ENCODE assay signal across 36 cellular contexts in the genomic region with DNA sequence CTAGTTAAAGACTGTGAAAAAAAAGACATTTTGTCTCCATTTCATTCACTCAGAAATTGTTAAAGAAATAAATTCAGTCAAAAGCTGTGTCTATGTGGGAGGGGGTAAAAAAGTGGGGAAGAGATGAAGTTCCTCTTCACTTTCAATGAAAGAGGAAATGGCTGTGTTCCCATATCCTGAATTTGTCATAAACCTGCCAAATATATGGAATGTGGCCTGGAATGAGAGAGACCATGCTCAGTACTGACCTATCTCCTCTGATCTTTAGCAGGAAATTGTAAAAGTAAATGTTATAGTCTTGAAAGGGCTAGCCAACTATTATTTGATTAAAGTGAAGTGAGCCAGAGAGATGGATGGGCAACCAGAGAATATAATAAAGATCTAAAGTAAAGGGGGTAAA.
"Had no signal": no experiment of that assay in that cellular context is flagged by ENCODE, and none has a peak within 500 bp of the region (broad histone marks: within the 10 kb centered on the region; RNA-seq: fewer than 3 reads in every experiment).

No MANE protein-coding gene starts in this region.

- H3K4me3 Mint-ChIP-seq: activated CD4-positive, alpha-beta memory T cell treated with anti-CD3 and anti-CD28 coated beads for 36 hours; activated naive CD8-positive, alpha-beta T cell treated with anti-CD3 and anti-CD28 coated beads for 36 hours; activated T-helper 17 cell treated with anti-CD3 and anti-CD28 coated beads, Interleukin-2, amount 50 U/mL, for 72 hours; central memory CD8-positive, alpha-beta T cell; WTC11 had no signal

- DNase-seq: activated CD4-positive, alpha-beta memory T cell treated with anti-CD3 and anti-CD28 coated beads for 36 hours; activated CD4-positive, alpha-beta T cell treated with anti-CD3 and anti-CD28 coated beads for 4 hours; activated CD4-positive, alpha-beta T cell treated with anti-CD3 and anti-CD28 coated beads, Interleukin-2, amount 50 U/mL, for 1 hour; activated CD8-positive, alpha-beta memory T cell treated with anti-CD3 and anti-CD28 coated beads, Interleukin-2, amount 50 U/mL, for 4 hours; activated effector memory CD4-positive, alpha-beta T cell treated with anti-CD3 and anti-CD28 coated beads, Interleukin-2, amount 50 U/mL, for 16 hours; activated naive CD4-positive, alpha-beta T cell; activated naive CD4-positive, alpha-beta T cell treated with anti-CD3 and anti-CD28 coated beads, Interleukin-2, amount 50 U/mL, for 16 hours; activated naive CD8-positive, alpha-beta T cell treated with anti-CD3 and anti-CD28 coated beads for 36 hours; activated T-cell treated with anti-CD3 and anti-CD28 coated beads for 4 hours; activated T-cell treated with anti-CD3 and anti-CD28 coated beads, Interleukin-2, amount 50 U/mL, for 48 hours; amniotic stem cell; aorta; brain microvascular endothelial cell; NCI-H1092 treated with DMSO at 0.1 percent for 48 hours; NCI-H1417; NCI-H146; NCI-H187; NCI-H2029 treated with DMSO at 0.1 percent for 48 hours; NCI-H2107; NCI-H2171; NCI-H510A; NCI-H526; NCI-H748 treated with DMSO at 0.1 percent for 48 hours; NK-92 treated with Interleukin-12 subunit alpha and Interleukin-12 subunit beta, amount 100 ng/mL, for 24 hours; PC-3; Peyer's patch; SIG-M5; SW 1271; T-helper 1 cell; T1000 had no signal

- H3K27me3 Mint-ChIP-seq: activated CD4-positive, alpha-beta memory T cell treated with anti-CD3 and anti-CD28 coated beads for 36 hours; activated T-helper 17 cell treated with anti-CD3 and anti-CD28 coated beads, Interleukin-2, amount 50 U/mL, for 72 hours had no signal

- H3K4me3 ChIP-seq: Peyer's patch had no signal

- H3K27me3 ChIP-seq: brain microvascular endothelial cell, Peyer's patch had no signal

- H3K36me3 ChIP-seq: brain microvascular endothelial cell, Peyer's patch had no signal

- H3K4me1 ChIP-seq: Peyer's patch had no signal

- H3K4me1 Mint-ChIP-seq: activated naive CD8-positive, alpha-beta T cell treated with anti-CD3 and anti-CD28 coated beads for 36 hours; activated T-helper 17 cell treated with anti-CD3 and anti-CD28 coated beads, Interleukin-2, amount 50 U/mL, for 72 hours; central memory CD8-positive, alpha-beta T cell; WTC11 had no signal

- H3K27ac Mint-ChIP-seq: activated CD4-positive, alpha-beta memory T cell treated with anti-CD3 and anti-CD28 coated beads for 36 hours; activated naive CD8-positive, alpha-beta T cell treated with anti-CD3 and anti-CD28 coated beads for 36 hours; activated T-helper 17 cell treated with anti-CD3 and anti-CD28 coated beads, Interleukin-2, amount 50 U/mL, for 72 hours; WTC11 had no signal

- FAIRE-seq: TTC549 had no signal

- H3K27ac ChIP-seq: brain microvascular endothelial cell, KMS-11, Peyer's patch, RWPE1 had no signal

- H3K9me3 ChIP-seq: Peyer's patch had no signal

- H3K9me3 Mint-ChIP-seq: activated T-helper 17 cell treated with anti-CD3 and anti-CD28 coated beads, Interleukin-2, amount 50 U/mL, for 72 hours had no signal
